In the genomic region with DNA sequence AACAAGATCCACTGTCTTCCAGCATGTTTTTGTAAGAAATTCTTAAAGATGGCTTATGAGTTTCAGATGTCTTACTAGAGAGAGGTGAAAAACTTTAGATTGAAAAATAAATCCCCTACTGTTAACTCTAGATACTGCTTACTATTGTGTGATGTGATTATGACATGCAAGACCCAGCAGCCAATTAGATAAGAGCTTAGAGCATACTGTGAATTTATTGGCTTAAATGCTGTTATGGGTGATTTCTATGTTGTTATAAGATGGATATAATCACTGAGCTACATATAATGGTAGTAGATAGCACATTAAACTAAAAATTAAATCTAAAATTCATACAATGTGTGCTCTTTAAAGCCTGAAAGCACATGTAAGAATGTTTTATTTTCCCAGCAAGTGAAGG, we compare ENCODE assay signal across 27 cellular contexts. TPM values are rescaled to one million over a fixed set of nuclear protein-coding genes. Genes with fewer than 3 reads are reported as not detected.
"Had no signal": no experiment of that assay in that cellular context is flagged by ENCODE, and none has a peak within 500 bp of the region (broad histone marks: within the 10 kb centered on the region; RNA-seq: fewer than 3 reads in every experiment).

RNF133 (minus strand) TSS at position 101 of the 400 bp plus-strand sequence. CDS start 199 bp downstream, outside the sequence.

- H3K27ac Mint-ChIP-seq: stimulated activated effector memory CD8-positive, alpha-beta T cell treated with anti-CD3 and anti-CD28 coated beads, Interleukin-12 subunit alpha, Interleukin-12 subunit beta, amount 100 ng/mL, for 72 hours; stimulated activated memory B cell treated with anti-CD40 and anti-IgM and Interleukin-4, amounts not matched to agents 10 μg/mL and 1 μg/mL and 100 μg/mL, for 72 hours; stimulated activated naive B cell treated with anti-CD40 and anti-IgM and Interleukin-4, amounts not matched to agents 10 μg/mL and 1 μg/mL and 100 μg/mL, for 72 hours; stimulated activated naive CD8-positive, alpha-beta T cell treated with anti-CD3 and anti-CD28 coated beads, Interleukin-15, amount 100 ng/mL, for 72 hours; stimulated activated naive CD8-positive, alpha-beta T cell treated with anti-CD3 and anti-CD28 coated beads, Interleukin-15, Interleukin-2, amounts not matched to agents 100 ng/mL and 50 ng/mL, for 24 hours; type B pancreatic cell had no signal

- H3K36me3 ChIP-seq: suprapubic skin, thyroid gland, tibial artery, tibial nerve, transverse colon, upper lobe of left lung, upper lobe of right lung, uterus, vagina had no signal

- H3K27ac ChIP-seq: stomach, suprapubic skin, thoracic aorta, thyroid gland, tibial artery, tibial nerve, transverse colon, upper lobe of left lung, upper lobe of right lung, uterus, vagina had no signal

- H3K4me1 ChIP-seq: stomach, suprapubic skin, thyroid gland, tibial artery, tibial nerve, transverse colon, upper lobe of left lung, upper lobe of right lung, uterus, vagina had no signal

- H3K36me3 Mint-ChIP-seq: stimulated activated effector memory CD8-positive, alpha-beta T cell treated with anti-CD3 and anti-CD28 coated beads, Interleukin-12 subunit alpha, Interleukin-12 subunit beta, amount 100 ng/mL, for 72 hours; stimulated activated memory B cell treated with anti-CD40 and anti-IgM and Interleukin-4, amounts not matched to agents 10 μg/mL and 1 μg/mL and 100 μg/mL, for 72 hours; stimulated activated naive B cell treated with anti-CD40 and anti-IgM and Interleukin-4, amounts not matched to agents 10 μg/mL and 1 μg/mL and 100 μg/mL, for 72 hours; type B pancreatic cell had no signal

- ATAC-seq: stimulated activated effector memory CD8-positive, alpha-beta T cell treated with anti-CD3 and anti-CD28 coated beads, Interleukin-12 subunit alpha, Interleukin-12 subunit beta, amount 100 ng/mL, for 72 hours; stimulated activated memory B cell treated with anti-CD40 and anti-IgM and Interleukin-4, amounts not matched to agents 10 μg/mL and 1 μg/mL and 100 μg/mL, for 72 hours; stimulated activated naive B cell treated with anti-CD40 and anti-IgM and Interleukin-4, amounts not matched to agents 10 μg/mL and 1 μg/mL and 100 μg/mL, for 72 hours; stimulated activated naive CD8-positive, alpha-beta T cell treated with anti-CD3 and anti-CD28 coated beads, Interleukin-15, amount 100 ng/mL, for 72 hours; stimulated activated naive CD8-positive, alpha-beta T cell treated with anti-CD3 and anti-CD28 coated beads, Interleukin-15, Interleukin-2, amounts not matched to agents 100 U/mL and 50 U/mL, for 24 hours; upper lobe of right lung had no signal

- H3K4me1 Mint-ChIP-seq: stimulated activated effector memory CD8-positive, alpha-beta T cell treated with anti-CD3 and anti-CD28 coated beads, Interleukin-12 subunit alpha, Interleukin-12 subunit beta, amount 100 ng/mL, for 72 hours; stimulated activated memory B cell treated with anti-CD40 and anti-IgM and Interleukin-4, amounts not matched to agents 10 μg/mL and 1 μg/mL and 100 μg/mL, for 72 hours; stimulated activated naive B cell treated with anti-CD40 and anti-IgM and Interleukin-4, amounts not matched to agents 10 μg/mL and 1 μg/mL and 100 μg/mL, for 72 hours; stimulated activated naive CD8-positive, alpha-beta T cell treated with anti-CD3 and anti-CD28 coated beads, Interleukin-15, amount 100 ng/mL, for 72 hours had no signal

- H3K4me3 Mint-ChIP-seq: stimulated activated effector memory CD8-positive, alpha-beta T cell treated with anti-CD3 and anti-CD28 coated beads, Interleukin-12 subunit alpha, Interleukin-12 subunit beta, amount 100 ng/mL, for 72 hours; stimulated activated memory B cell treated with anti-CD40 and anti-IgM and Interleukin-4, amounts not matched to agents 10 μg/mL and 1 μg/mL and 100 μg/mL, for 72 hours; stimulated activated naive B cell treated with anti-CD40 and anti-IgM and Interleukin-4, amounts not matched to agents 10 μg/mL and 1 μg/mL and 100 μg/mL, for 72 hours; stimulated activated naive CD8-positive, alpha-beta T cell treated with anti-CD3 and anti-CD28 coated beads, Interleukin-15, amount 100 ng/mL, for 72 hours; stimulated activated naive CD8-positive, alpha-beta T cell treated with anti-CD3 and anti-CD28 coated beads, Interleukin-15, Interleukin-2, amounts not matched to agents 100 ng/mL and 50 ng/mL, for 24 hours; type B pancreatic cell had no signal

- H3K27me3 ChIP-seq: stomach, suprapubic skin, thyroid gland, tibial artery, tibial nerve, transverse colon, upper lobe of left lung, upper lobe of right lung, uterus, vagina had no signal

- DNase-seq: stimulated activated CD4-positive, alpha-beta T cell treated with anti-CD3 and anti-CD28 coated beads, Interleukin-2, amount 100 ng/mL, for 48 hours; stimulated activated CD4-positive, alpha-beta T cell treated with anti-CD3 and anti-CD28 coated beads, Interleukin-4, amount 100 ng/mL, for 1 hour; stimulated activated CD4-positive, alpha-beta T cell treated with anti-CD3 and anti-CD28 coated beads, Interleukin-4, amount 100 ng/mL, for 24 hours; stimulated activated CD4-positive, alpha-beta T cell treated with anti-CD3 and anti-CD28 coated beads, Interleukin-4, amount 100 ng/mL, for 4 hours; stimulated activated CD8-positive, alpha-beta memory T cell treated with anti-CD3 and anti-CD28 coated beads, Interleukin-4, amount 100 ng/mL, for 48 hours; stimulated activated naive B cell treated with anti-CD40 and anti-IgM and Interleukin-4, amounts not matched to agents 10 μg/mL and 1 μg/mL and 100 μg/mL, for 72 hours; stimulated activated naive CD4-positive, alpha-beta T cell; stimulated activated naive CD4-positive, alpha-beta T cell treated with Interleukin-2 at 50 U/mL for 16 hours; stimulated activated naive CD8-positive, alpha-beta T cell treated with anti-CD3 and anti-CD28 coated beads, Interleukin-15, amount 100 ng/mL, for 72 hours; stimulated activated naive CD8-positive, alpha-beta T cell treated with anti-CD3 and anti-CD28 coated beads, Interleukin-15, Interleukin-2, amounts not matched to agents 100 U/mL and 50 U/mL, for 24 hours; stomach; substantia nigra; thyroid gland; tibial artery; transverse colon; trophoblast cell; upper lobe of left lung; upper lobe of right lung; uterus had no signal

- H3K9me3 ChIP-seq: stomach, suprapubic skin, thoracic aorta, thyroid gland, tibial artery, tibial nerve, transverse colon, upper lobe of left lung, upper lobe of right lung, uterus, vagina had no signal

- H3K9me3 Mint-ChIP-seq: type B pancreatic cell had no signal

- H3K4me3 ChIP-seq: stomach, suprapubic skin, thoracic aorta, thyroid gland, tibial artery, tibial nerve, transverse colon, upper lobe of left lung, upper lobe of right lung, uterus, vagina had no signal

- H3K27me3 Mint-ChIP-seq: stimulated activated memory B cell treated with anti-CD40 and anti-IgM and Interleukin-4, amounts not matched to agents 10 μg/mL and 1 μg/mL and 100 μg/mL, for 72 hours; stimulated activated naive B cell treated with anti-CD40 and anti-IgM and Interleukin-4, amounts not matched to agents 10 μg/mL and 1 μg/mL and 100 μg/mL, for 72 hours; stimulated activated naive CD8-positive, alpha-beta T cell treated with anti-CD3 and anti-CD28 coated beads, Interleukin-15, amount 100 ng/mL, for 72 hours; stimulated activated naive CD8-positive, alpha-beta T cell treated with anti-CD3 and anti-CD28 coated beads, Interleukin-15, Interleukin-2, amounts not matched to agents 100 ng/mL and 50 ng/mL, for 24 hours; type B pancreatic cell had no signal

RNA-seq across cellular contexts. Expression of gene RNF133, which starts in this region (rescaled TPM):
- polyA plus RNA-seq: stomach had no signal
